10 cellular contexts compared by ENCODE assay signal in genomic region chr2:160353166-160353565, GRCh38.
DNase-seq lines count a peak whose midpoint lies in the region; ATAC-seq and TF ChIP-seq lines count a peak whose summit lies in the region.
"Had no signal": no experiment of that assay in that cellular context is flagged by ENCODE, and none has a peak within 500 bp of the region (broad histone marks: within the 10 kb centered on the region; RNA-seq: fewer than 3 reads in every experiment).

No MANE protein-coding gene starts in this region.

- POLR2A ChIA-PET in activated CD8-positive, alpha-beta T cell treated with anti-CD3 and anti-CD28 coated beads, Interleukin-2, amount 10 ng/mL, durations not matched to agents 7 days and 5 days (lab: Charles Lee): no interaction called here

- no peak overlapping the region for H3K27ac Mint-ChIP-seq in activated CD8-positive, alpha-beta memory T cell treated with anti-CD3 and anti-CD28 coated beads, Interleukin-2, amount 10 ng/mL, durations not matched to agents 7 days and 5 days
- H3K27ac Mint-ChIP-seq in activated CD8-positive, alpha-beta T cell treated with anti-CD3 and anti-CD28 coated beads, Interleukin-2, amount 10 ng/mL, durations not matched to agents 7 days and 5 days: no peak overlapping the region
- H3K27ac Mint-ChIP-seq: stimulated activated memory B cell treated with anti-CD40 and anti-IgM and Interleukin-4, amounts not matched to agents 10 μg/mL and 1 μg/mL and 100 μg/mL, for 72 hours had no signal

- peak; percentile 15 for TF ChIP-seq CTCF in retinal pigment epithelial cell (conservative IDR thresholded peaks at IDR 0.05; ENCODE audit: low read depth, low read length)

- no peak for DNase-seq in activated CD8-positive, alpha-beta memory T cell treated with anti-CD3 and anti-CD28 coated beads, Interleukin-2, amount 10 ng/mL, durations not matched to agents 7 days and 5 days
- DNase-seq in activated CD8-positive, alpha-beta memory T cell treated with anti-CD3 and anti-CD28 coated beads, Interleukin-2, amount 50 U/mL, for 48 hours: no peak
- DNase-seq in Jurkat, Clone E6-1 (ENCODE audit: low read depth, low spot score): peak; percentile 20
- peak; percentile 47 for DNase-seq in activated CD8-positive, alpha-beta T cell treated with anti-CD3 and anti-CD28 coated beads, Interleukin-2, amount 10 ng/mL, durations not matched to agents 7 days and 5 days
- no peak for DNase-seq in retinal pigment epithelial cell (ENCODE audit: low read depth)
- no peak for DNase-seq in MG63
- DNase-seq in cardiac septum (ENCODE audit: low spot score): no peak

- no peak overlapping the region for H3K4me3 ChIP-seq in Jurkat, Clone E6-1 (ENCODE audit: low read length)
- H3K4me3 ChIP-seq in retinal pigment epithelial cell (ENCODE audit: low read length) (no peak overlapping the region), MG63 (no peak overlapping the region)

- H3K27me3 ChIP-seq in MG63: no peaks in the 10 kb centered on the region

- H3K27me3 Mint-ChIP-seq in activated CD8-positive, alpha-beta memory T cell treated with anti-CD3 and anti-CD28 coated beads, Interleukin-2, amount 10 ng/mL, durations not matched to agents 7 days and 5 days: no peaks in the 10 kb centered on the region
- no peaks in the 10 kb centered on the region for H3K27me3 Mint-ChIP-seq in activated CD8-positive, alpha-beta T cell treated with anti-CD3 and anti-CD28 coated beads, Interleukin-2, amount 10 ng/mL, durations not matched to agents 7 days and 5 days (ENCODE audit: low read depth)
- H3K27me3 Mint-ChIP-seq: stimulated activated memory B cell treated with anti-CD40 and anti-IgM and Interleukin-4, amounts not matched to agents 10 μg/mL and 1 μg/mL and 100 μg/mL, for 72 hours had no signal

- no peak overlapping the region for H3K4me3 Mint-ChIP-seq in activated CD8-positive, alpha-beta memory T cell treated with anti-CD3 and anti-CD28 coated beads, Interleukin-2, amount 10 ng/mL, durations not matched to agents 7 days and 5 days
- H3K4me3 Mint-ChIP-seq in activated CD8-positive, alpha-beta T cell treated with anti-CD3 and anti-CD28 coated beads, Interleukin-2, amount 10 ng/mL, durations not matched to agents 7 days and 5 days: no peak overlapping the region
- H3K4me3 Mint-ChIP-seq: stimulated activated memory B cell treated with anti-CD40 and anti-IgM and Interleukin-4, amounts not matched to agents 10 μg/mL and 1 μg/mL and 100 μg/mL, for 72 hours had no signal

- CTCF ChIA-PET in activated CD8-positive, alpha-beta memory T cell treated with anti-CD3 and anti-CD28 coated beads, Interleukin-2, amount 10 ng/mL, durations not matched to agents 7 days and 5 days (lab: Charles Lee): interaction anchor here (0.6 to 2.7 kb wide), 15 partner anchors 10 to 641 kb away, joined by 3 to 12 read pairs (median 3); no protein-coding TSS in a partner anchor
- CTCF ChIA-PET in activated CD8-positive, alpha-beta T cell treated with anti-CD3 and anti-CD28 coated beads, Interleukin-2, amount 10 ng/mL, durations not matched to agents 7 days and 5 days (lab: Charles Lee): interaction anchor here (0.7 to 2.3 kb wide), 17 partner anchors 11 to 641 kb away, joined by 3 to 14 read pairs (median 5); no protein-coding TSS in a partner anchor

- peak; percentile 76 for ATAC-seq in activated CD8-positive, alpha-beta memory T cell treated with anti-CD3 and anti-CD28 coated beads, Interleukin-2, amount 10 ng/mL, durations not matched to agents 7 days and 5 days
- ATAC-seq in activated CD8-positive, alpha-beta T cell treated with anti-CD3 and anti-CD28 coated beads, Interleukin-2, amount 10 ng/mL, durations not matched to agents 7 days and 5 days: peak; percentile 61
- ATAC-seq in GM21528 (IDR thresholded peaks at IDR 0.05; ENCODE audit: low FRiP score, unreplicated experiment): no peak
- ATAC-seq: stimulated activated memory B cell treated with anti-CD40 and anti-IgM and Interleukin-4, amounts not matched to agents 10 μg/mL and 1 μg/mL and 100 μg/mL, for 72 hours had no signal

- peaks cover 10% of the 10 kb centered on the region for H3K4me1 Mint-ChIP-seq in activated CD8-positive, alpha-beta memory T cell treated with anti-CD3 and anti-CD28 coated beads, Interleukin-2, amount 10 ng/mL, durations not matched to agents 7 days and 5 days
- H3K4me1 Mint-ChIP-seq in activated CD8-positive, alpha-beta T cell treated with anti-CD3 and anti-CD28 coated beads, Interleukin-2, amount 10 ng/mL, durations not matched to agents 7 days and 5 days (ENCODE audit: low read depth): peaks cover 33% of the 10 kb centered on the region

- H3K9me3 Mint-ChIP-seq in activated CD8-positive, alpha-beta memory T cell treated with anti-CD3 and anti-CD28 coated beads, Interleukin-2, amount 10 ng/mL, durations not matched to agents 7 days and 5 days (ENCODE audit: low read depth): no peaks in the 10 kb centered on the region
- peaks cover 5% of the 10 kb centered on the region for H3K9me3 Mint-ChIP-seq in activated CD8-positive, alpha-beta T cell treated with anti-CD3 and anti-CD28 coated beads, Interleukin-2, amount 10 ng/mL, durations not matched to agents 7 days and 5 days (ENCODE audit: insufficient read depth)
- H3K9me3 Mint-ChIP-seq: stimulated activated memory B cell treated with anti-CD40 and anti-IgM and Interleukin-4, amounts not matched to agents 10 μg/mL and 1 μg/mL and 100 μg/mL, for 72 hours had no signal

- H3K36me3 Mint-ChIP-seq in activated CD8-positive, alpha-beta memory T cell treated with anti-CD3 and anti-CD28 coated beads, Interleukin-2, amount 10 ng/mL, durations not matched to agents 7 days and 5 days: peaks cover 12% of the 10 kb centered on the region
- H3K36me3 Mint-ChIP-seq in activated CD8-positive, alpha-beta T cell treated with anti-CD3 and anti-CD28 coated beads, Interleukin-2, amount 10 ng/mL, durations not matched to agents 7 days and 5 days (ENCODE audit: low read depth): peaks cover 33% of the 10 kb centered on the region

- peaks cover 50% of the 10 kb centered on the region for H3K36me3 ChIP-seq in MG63

- intact Hi-C loops in cardiac septum (cut with DNase I): no loop called here

- no peaks in the 10 kb centered on the region for H3K9me3 ChIP-seq in MG63
- H3K9me3 ChIP-seq: Caco-2 had no signal

Comparison
In these comparisons a context has a peak if more than half of its experiments do, and no peak if none do; other contexts are left out.
1. DNase-seq: peak in Jurkat, Clone E6-1 (single experiment) and activated CD8-positive, alpha-beta T cell treated with anti-CD3 and anti-CD28 coated beads, Interleukin-2, amount 10 ng/mL, durations not matched to agents 7 days and 5 days (single experiment); none in activated CD8-positive, alpha-beta memory T cell treated with anti-CD3 and anti-CD28 coated beads, Interleukin-2, amount 10 ng/mL, durations not matched to agents 7 days and 5 days (single experiment), activated CD8-positive, alpha-beta memory T cell treated with anti-CD3 and anti-CD28 coated beads, Interleukin-2, amount 50 U/mL, for 48 hours (single experiment), retinal pigment epithelial cell (single experiment), MG63 (single experiment) and cardiac septum (single experiment).